Comparison of ENCODE assay signal across 19 cellular contexts in genomic region chr7:96400001-96400400, GRCh38.
"Had no signal": no experiment of that assay in that cellular context is flagged by ENCODE, and none has a peak within 500 bp of the region (broad histone marks: within the 10 kb centered on the region; RNA-seq: fewer than 3 reads in every experiment).

No MANE protein-coding gene starts in this region.

- H3K27me3 ChIP-seq: SJSA1 had no signal

- H3K4me3 ChIP-seq: SJSA1 had no signal

- ATAC-seq: HepG2 had no signal

- H3K36me3 ChIP-seq: SJSA1 had no signal

- H3K4me1 ChIP-seq: SJSA1 had no signal

- DNase-seq: Karpas-422, KG1, MM.1S, NCI-H1105, NCI-H146, NCI-H1694 treated with DMSO at 0.1 percent for 48 hours, NCI-H1930, NCI-H2081, NCI-H2107, NCI-H2227 treated with DMSO at 0.1 percent for 48 hours, NCI-H524 treated with DMSO at 0.1 percent for 48 hours, NCI-H774, Right ventricle myocardium superior, RPMI8226, SIG-M5, SK-N-SH, SW 1271 had no signal

- FAIRE-seq: HepG2 had no signal

- H3K27ac ChIP-seq: SJSA1 had no signal
